Comparison of ENCODE assay signal across 8 cellular contexts in genomic region chr22:24985824-24986214, GRCh38. TPM values are rescaled to one million over a fixed set of nuclear protein-coding genes. Genes with fewer than 3 reads are reported as not detected.
DNase-seq lines count a peak whose midpoint lies in the region; ATAC-seq and TF ChIP-seq lines count a peak whose summit lies in the region.

No MANE protein-coding gene starts in this region.

- no peaks in the 10 kb centered on the region for H3K36me3 ChIP-seq in breast epithelium
- H3K36me3 ChIP-seq in mesenchymal stem cell (ENCODE audit: control insufficient read depth in 1 of 2, insufficient read depth in 2 of 2, low read depth in 1 of 2, low read length in 2 of 2) = peaks cover 0 to 4% of the 10 kb centered on the region in 2 experiments
- no peaks in the 10 kb centered on the region for H3K36me3 ChIP-seq in aorta (ENCODE audit: control insufficient read depth in 1 of 2, insufficient read depth in 2 of 2, low read length in 1 of 2)

- H3K4me3 Mint-ChIP-seq in MCF 10A (ENCODE audit: unreplicated experiment) = peak overlapping the region; percentile 64
- peak overlapping the region in 1 of 2 donors; percentile 38 for H3K4me3 Mint-ChIP-seq in effector memory CD8-positive, alpha-beta T cell

- peak overlapping the region; percentile 39 for H2BK120ac ChIP-seq in mesenchymal stem cell (ENCODE audit: low read depth, low read length)

- H3K4ac ChIP-seq in mesenchymal stem cell (ENCODE audit: low read depth in 1 of 2, low read length in 2 of 2) = peak overlapping the region in 1 of 2 experiments; percentile 86

- H3K9me3 Mint-ChIP-seq in MCF 10A (ENCODE audit: unreplicated experiment) = no peaks in the 10 kb centered on the region
- H3K9me3 Mint-ChIP-seq in effector memory CD8-positive, alpha-beta T cell = no peaks in the 10 kb centered on the region

- TF ChIP-seq CTCF in MCF 10A (IDR thresholded peaks at IDR 0.05; ENCODE audit: unreplicated experiment) (no peak), breast epithelium (IDR thresholded peaks at IDR 0.05) (no peak)

- H3K18ac ChIP-seq in mesenchymal stem cell (ENCODE audit: low read depth in 1 of 2, low read length in 2 of 2) = peak overlapping the region; percentile 26 to 93

- H2BK15ac ChIP-seq in mesenchymal stem cell (ENCODE audit: low read depth, poor library complexity, severe bottlenecking) = no peak overlapping the region

- no peak for ATAC-seq in effector memory CD8-positive, alpha-beta T cell (replicated peaks)
- peak; percentile 65 for ATAC-seq in aorta (ENCODE audit: low FRiP score)
- no peak for ATAC-seq in GM19023 (IDR thresholded peaks at IDR 0.05; ENCODE audit: unreplicated experiment)
- no peak for ATAC-seq in HG03159 (IDR thresholded peaks at IDR 0.05; ENCODE audit: unreplicated experiment)

- H3K27ac ChIP-seq in breast epithelium (peak overlapping the region in 1 of 2 donors; percentile 62), mesenchymal stem cell (ENCODE audit: low read length, poor library complexity, severe bottlenecking) (no peak overlapping the region), aorta (ENCODE audit: low read depth in 1 of 2, low read length in 2 of 2) (peak overlapping the region in 1 of 2 donors; percentile 34)

- DNase-seq in MCF 10A (ENCODE audit: unreplicated experiment) = peak; percentile 94
- no peak for DNase-seq in breast epithelium (ENCODE audit: low spot score in 2 of 2)
- DNase-seq in effector memory CD8-positive, alpha-beta T cell = no peak
- DNase-seq in mesenchymal stem cell = peak; percentile 98
- peak in 1 of 2 donors; percentile 72 for DNase-seq in aorta
- no peak for DNase-seq in HUDEP-2 (lab: John Stamatoyannopoulos, UW; ENCODE audit: unreplicated experiment in 76 of 76)

- no peak overlapping the region for H2AK5ac ChIP-seq in mesenchymal stem cell (ENCODE audit: low read length, severe bottlenecking)

- H3K27me3 Mint-ChIP-seq in MCF 10A (ENCODE audit: insufficient read depth, unreplicated experiment) = no peaks in the 10 kb centered on the region
- H3K27me3 Mint-ChIP-seq in effector memory CD8-positive, alpha-beta T cell = peaks cover 0 to 9% of the 10 kb centered on the region in 2 donors

- intact Hi-C loops in MCF 10A (cut with micrococcal nuclease) (no loop called here), breast epithelium (cut with DNase I; ENCODE audit: low total_unique reads) (no loop called here), aorta (cut with DNase I) (loop anchor here in 1 of 2 donors (5.0 kb wide), 1 partner anchor 34 kb away; the partner anchor contains the start of gene KIAA1671)

- peaks cover 34% of the 10 kb centered on the region for H3K4me1 Mint-ChIP-seq in MCF 10A (ENCODE audit: insufficient read depth, unreplicated experiment)
- peaks cover 9 to 16% of the 10 kb centered on the region in 2 donors for H3K4me1 Mint-ChIP-seq in effector memory CD8-positive, alpha-beta T cell (ENCODE audit: low read depth in 2 of 2)

- H3K9ac ChIP-seq in mesenchymal stem cell (ENCODE audit: low read length) = peak overlapping the region; percentile 79

- H3K4me3 ChIP-seq in breast epithelium (no peak overlapping the region), mesenchymal stem cell (ENCODE audit: insufficient read depth in 1 of 2, low read depth in 1 of 2, low read length in 2 of 2) (peak overlapping the region in 1 of 2 experiments; percentile 22), aorta (ENCODE audit: low read length in 2 of 2) (no peak overlapping the region)

- peak overlapping the region; percentile 20 to 55 for H2BK12ac ChIP-seq in mesenchymal stem cell (ENCODE audit: low read length in 2 of 2)

- H3K14ac ChIP-seq in mesenchymal stem cell (ENCODE audit: low read length in 2 of 2) = no peak overlapping the region

- peaks cover 42% of the 10 kb centered on the region for H3K36me3 Mint-ChIP-seq in MCF 10A (ENCODE audit: insufficient read depth, unreplicated experiment)
- no peaks in the 10 kb centered on the region for H3K36me3 Mint-ChIP-seq in effector memory CD8-positive, alpha-beta T cell (ENCODE audit: insufficient read depth)

- H3K23ac ChIP-seq in mesenchymal stem cell (ENCODE audit: low read length in 2 of 2) = no peak overlapping the region

- H3K79me1 ChIP-seq in mesenchymal stem cell (replicated peaks; ENCODE audit: low read length, poor library complexity, severe bottlenecking) = no peaks in the 10 kb centered on the region

- no peaks in the 10 kb centered on the region for H3K9me3 ChIP-seq in breast epithelium
- no peaks in the 10 kb centered on the region for H3K9me3 ChIP-seq in mesenchymal stem cell (ENCODE audit: control insufficient read depth, low read length)
- no peaks in the 10 kb centered on the region for H3K9me3 ChIP-seq in aorta (ENCODE audit: control insufficient read depth, low read length)

- no peak for TF ChIP-seq POLR2A in breast epithelium (IDR thresholded peaks at IDR 0.05)

- no peaks in the 10 kb centered on the region for H3K4me1 ChIP-seq in breast epithelium
- peaks cover 3% of the 10 kb centered on the region for H3K4me1 ChIP-seq in mesenchymal stem cell (ENCODE audit: control insufficient read depth, insufficient read depth, low read depth, low read length)
- no peaks in the 10 kb centered on the region for H3K4me1 ChIP-seq in aorta (ENCODE audit: control insufficient read depth in 1 of 2, insufficient read depth in 2 of 2, low read length in 2 of 2)

- peak overlapping the region; percentile 85 for H4K91ac ChIP-seq in mesenchymal stem cell (ENCODE audit: low read length)

- H2AFZ ChIP-seq in mesenchymal stem cell (ENCODE audit: low read depth, low read length) = no peak overlapping the region

- H4K8ac ChIP-seq in mesenchymal stem cell (ENCODE audit: low read length) = peak overlapping the region; percentile 93

- BruUV-seq in MCF 10A (replicated peaks; lab: Mats Ljungman, UMichigan) = TSS peak; percentile 49

- POLR2A ChIA-PET in MCF 10A (lab: Yijun Ruan, JAX) = interaction anchor here (0.6 to 23.0 kb wide), 9 partner anchors 11 to 91 kb away, joined by 3 to 468 read pairs (median 3); no protein-coding TSS in a partner anchor

- no peak overlapping the region for H2BK5ac ChIP-seq in mesenchymal stem cell (ENCODE audit: low read depth, low read length, poor library complexity, severe bottlenecking)

- H3K27me3 ChIP-seq in breast epithelium = no peaks in the 10 kb centered on the region
- peaks cover 0 to 7% of the 10 kb centered on the region in 2 experiments for H3K27me3 ChIP-seq in mesenchymal stem cell (ENCODE audit: control insufficient read depth in 1 of 2, insufficient read depth in 1 of 2, low read length in 2 of 2)
- no peaks in the 10 kb centered on the region for H3K27me3 ChIP-seq in aorta (ENCODE audit: control insufficient read depth in 1 of 2, insufficient read depth in 2 of 2, low read length in 1 of 2)

- H3K27ac Mint-ChIP-seq in MCF 10A (ENCODE audit: low read depth, unreplicated experiment) = peak overlapping the region; percentile 97
- peak overlapping the region; percentile 35 to 65 for H3K27ac Mint-ChIP-seq in effector memory CD8-positive, alpha-beta T cell

- CTCF ChIA-PET in MCF 10A (lab: Yijun Ruan, JAX) = interaction anchor here (0.6 kb wide), 1 partner anchor 18 kb away, joined by 3 read pairs; no protein-coding TSS in a partner anchor

- H3K4me2 ChIP-seq in mesenchymal stem cell (ENCODE audit: low read length, poor library complexity, severe bottlenecking) = no peak overlapping the region

- WGBS in mesenchymal stem cell = 7% methylated on average over 8 of the region's 9 CpGs
- 26 to 28% methylated on average over 9 of the region's 9 CpGs for WGBS in aorta, 2 donors

RNA-seq across cellular contexts. Expression of gene KIAA1671, which starts 33.3 kb away (rescaled TPM):
- total RNA-seq in MCF 10A (2022) = 61.0 and 68.1 TPM in 2 replicates
- total RNA-seq in breast epithelium = 10 to 100 TPM in 2 of 3 donors, 1 to 10 TPM in 1; 9.8 to 62.8 (median 36.4) TPM
- polyA plus RNA-seq in mesenchymal stem cell (2013, experiment 1 of 2) = 6.7 TPM
- 6.6 TPM for polyA plus RNA-seq in mesenchymal stem cell (2013, experiment 2 of 2)
- total RNA-seq in aorta = 10 to 100 TPM; 57.0 to 93.3 TPM
- 10 to 100 TPM; 11.5 to 15.4 TPM for polyA plus RNA-seq in aorta

RNA-seq across cellular contexts. Expression of gene LHFPL7, which starts 39.3 kb away (rescaled TPM):
- not detected in 2 replicates for total RNA-seq in MCF 10A (2022)
- not detected for total RNA-seq in breast epithelium
- polyA plus RNA-seq in mesenchymal stem cell (2013, experiment 1 of 2) = not detected
- polyA plus RNA-seq in mesenchymal stem cell (2013, experiment 2 of 2) = not detected
- not detected for total RNA-seq in aorta
- not detected for polyA plus RNA-seq in aorta

Comparison
In these comparisons a context has a peak if more than half of its experiments do, and no peak if none do; other contexts are left out.
1. DNase-seq: peak in MCF 10A (single experiment) and mesenchymal stem cell (single experiment); none in breast epithelium (0 of 2), effector memory CD8-positive, alpha-beta T cell (0 of 3) and HUDEP-2 (0 of 76).